ENCODE assay signal across 22 cellular contexts in the genomic region with DNA sequence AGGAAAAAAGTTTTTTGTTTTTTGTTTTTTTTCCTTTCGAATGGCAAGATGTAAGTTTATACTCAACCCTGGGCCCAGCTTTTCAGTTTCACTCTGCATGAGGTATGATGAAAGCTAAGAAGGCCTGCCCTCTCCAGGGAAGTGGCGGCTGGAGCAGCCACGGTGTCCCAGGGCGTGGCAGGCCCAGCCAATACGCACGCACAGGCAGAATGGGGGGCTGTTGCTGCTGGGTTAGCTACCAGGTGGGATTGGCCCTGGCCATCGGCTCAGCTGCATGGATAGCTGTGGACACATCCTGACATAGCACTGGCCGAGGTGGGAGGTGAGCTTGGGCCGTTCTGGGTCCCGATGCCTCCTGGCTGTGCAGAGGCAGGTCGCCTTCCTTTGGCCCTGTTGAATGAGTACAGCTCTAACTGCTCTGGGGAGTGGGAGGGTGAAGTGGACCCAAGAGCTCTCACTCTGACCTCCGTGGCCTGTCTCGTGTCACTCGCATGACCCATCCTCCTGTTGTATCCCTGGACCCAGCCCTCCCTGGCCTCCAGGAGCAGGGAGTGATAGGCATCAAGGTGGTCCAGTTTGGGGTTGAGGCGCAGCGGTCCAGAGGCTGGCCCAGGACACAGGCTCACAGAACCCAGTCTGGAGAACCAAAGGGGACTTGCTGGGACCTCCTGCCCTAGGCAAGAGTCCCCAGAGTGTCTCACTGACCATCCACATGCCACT. TPM values are rescaled to one million over a fixed set of nuclear protein-coding genes. Genes with fewer than 3 reads are reported as not detected.
A peak's percentile ranks its signal among the peaks of the same experiment; 100 is the strongest.
DNase-seq lines count a peak whose midpoint lies in the region; ATAC-seq and TF ChIP-seq lines count a peak whose summit lies in the region.
"Had no signal": no experiment of that assay in that cellular context is flagged by ENCODE, and none has a peak within 500 bp of the region (broad histone marks: within the 10 kb centered on the region; RNA-seq: fewer than 3 reads in every experiment).

No MANE protein-coding gene starts in this region.

- no peak overlapping the region for H2BK15ac ChIP-seq in neuronal stem cell (ENCODE audit: low read length)

- H3K9me3 Mint-ChIP-seq in CD14-positive monocyte: peaks cover 2 to 28% (median 19%) of the 10 kb centered on the region in 7 donors
- peaks cover 25% of the 10 kb centered on the region for H3K9me3 Mint-ChIP-seq in glutamatergic neuron (ENCODE audit: unreplicated experiment)
- H3K9me3 Mint-ChIP-seq in MCF 10A (ENCODE audit: unreplicated experiment): no peaks in the 10 kb centered on the region

- H3K18ac ChIP-seq in neuronal stem cell (ENCODE audit: low read length): peak overlapping the region; percentile 0

- H3K36me3 ChIP-seq in H7 (replicated peaks; ENCODE audit: control insufficient read depth, insufficient read depth, low read length): no peaks in the 10 kb centered on the region
- peaks cover 0 to 3% of the 10 kb centered on the region in 2 donors for H3K36me3 ChIP-seq in neuronal stem cell (replicated peaks in 1 of 2; ENCODE audit: control insufficient read depth in 2 of 2, insufficient read depth in 2 of 2, low read length in 2 of 2)
- no peaks in the 10 kb centered on the region for H3K36me3 ChIP-seq in breast epithelium
- H3K36me3 ChIP-seq: BLaER1 treated with 17β-estradiol and CSF1 and Interleukin-3, amounts not matched to agents 10 nM and 100 nM had no signal

- no peak overlapping the region for H2AFZ ChIP-seq in neuronal stem cell (ENCODE audit: low read length)

- H3K4me1 Mint-ChIP-seq in CD14-positive monocyte: no peaks in the 10 kb centered on the region
- peaks cover 46% of the 10 kb centered on the region for H3K4me1 Mint-ChIP-seq in glutamatergic neuron (ENCODE audit: low read depth, unreplicated experiment)
- no peaks in the 10 kb centered on the region for H3K4me1 Mint-ChIP-seq in MCF 10A (ENCODE audit: insufficient read depth, unreplicated experiment)
- H3K4me1 Mint-ChIP-seq: B cell; CD4-positive, CD25-positive, alpha-beta regulatory T cell had no signal

- H3K9me3 ChIP-seq in neuronal stem cell (replicated peaks in 1 of 2; ENCODE audit: control insufficient read depth in 2 of 2, insufficient read depth in 1 of 2, low read depth in 1 of 2, low read length in 2 of 2): peaks cover 0 to 8% of the 10 kb centered on the region in 2 donors
- no peaks in the 10 kb centered on the region for H3K9me3 ChIP-seq in breast epithelium

- ATAC-seq in GM19452 (IDR thresholded peaks at IDR 0.05; ENCODE audit: unreplicated experiment): no peak
- ATAC-seq: GM12878, HCT116 had no signal

- H3K4me3 Mint-ChIP-seq in CD14-positive monocyte: no peak overlapping the region
- peak overlapping the region; percentile 12 for H3K4me3 Mint-ChIP-seq in glutamatergic neuron (ENCODE audit: unreplicated experiment)
- H3K4me3 Mint-ChIP-seq in MCF 10A (ENCODE audit: unreplicated experiment): no peak overlapping the region
- H3K4me3 Mint-ChIP-seq: B cell; CD4-positive, CD25-positive, alpha-beta regulatory T cell; CD8-positive, alpha-beta memory T cell; HFFc6; IgD-negative memory B cell had no signal

- BruUV-seq in MCF 10A (replicated peaks; lab: Mats Ljungman, UMichigan): no TSS peak

- H3K27me3 ChIP-seq in H7 (ENCODE audit: control insufficient read depth, insufficient read depth, low read length) (no peaks in the 10 kb centered on the region), neuronal stem cell (ENCODE audit: control insufficient read depth in 3 of 3, insufficient read depth in 3 of 3, low read depth in 1 of 3, low read length in 3 of 3) (peaks cover 0 to 5% (median 0%) of the 10 kb centered on the region in 3 experiments), breast epithelium (peaks cover 0 to 9% of the 10 kb centered on the region in 2 donors)

- TF ChIP-seq CTCF in CD14-positive monocyte (IDR thresholded peaks at IDR 0.05) (no peak), glutamatergic neuron (IDR thresholded peaks at IDR 0.05; ENCODE audit: partially characterized antibody, unreplicated experiment) (no peak), MCF 10A (IDR thresholded peaks at IDR 0.05; ENCODE audit: unreplicated experiment) (no peak), breast epithelium (IDR thresholded peaks at IDR 0.05) (no peak)

- peak overlapping the region; percentile 17 for H3K9ac ChIP-seq in neuronal stem cell (ENCODE audit: low read depth, low read length, poor library complexity)
- H3K9ac ChIP-seq: BLaER1 treated with 17β-estradiol and CSF1 and Interleukin-3, amounts not matched to agents 10 nM and 100 nM had no signal

- H3K4ac ChIP-seq in neuronal stem cell (ENCODE audit: low read length): no peak overlapping the region

- H3K27ac ChIP-seq in neuronal stem cell (replicated peaks; ENCODE audit: low read length): no peak overlapping the region
- no peak overlapping the region for H3K27ac ChIP-seq in breast epithelium
- H3K27ac ChIP-seq: BLaER1 treated with 17β-estradiol and CSF1 and Interleukin-3, amounts not matched to agents 10 nM and 100 nM; HL-60 had no signal

- H3K27me3 Mint-ChIP-seq in CD14-positive monocyte (ENCODE audit: low read depth in 3 of 3) (peaks cover 0 to 3% (median 3%) of the 10 kb centered on the region in 3 donors), glutamatergic neuron (ENCODE audit: unreplicated experiment) (peaks cover 17% of the 10 kb centered on the region), MCF 10A (ENCODE audit: insufficient read depth, unreplicated experiment) (peaks cover 51% of the 10 kb centered on the region)

- peaks cover 4 to 6% of the 10 kb centered on the region in 2 donors for H3K4me1 ChIP-seq in neuronal stem cell (ENCODE audit: control insufficient read depth in 2 of 2, insufficient read depth in 1 of 2, low read depth in 1 of 2, low read length in 2 of 2)
- H3K4me1 ChIP-seq in breast epithelium: no peaks in the 10 kb centered on the region

- H3K4me3 ChIP-seq in H7 (ENCODE audit: insufficient read depth, low read depth, low read length): no peak overlapping the region
- H3K4me3 ChIP-seq in neuronal stem cell (ENCODE audit: low read length in 2 of 2): no peak overlapping the region
- H3K4me3 ChIP-seq in breast epithelium: no peak overlapping the region
- H3K4me3 ChIP-seq: BLaER1 treated with 17β-estradiol and CSF1 and Interleukin-3, amounts not matched to agents 10 nM and 100 nM; GM12878 had no signal

- H3K36me3 Mint-ChIP-seq in CD14-positive monocyte: no peaks in the 10 kb centered on the region
- H3K36me3 Mint-ChIP-seq in glutamatergic neuron (ENCODE audit: unreplicated experiment): peaks cover 35% of the 10 kb centered on the region
- H3K36me3 Mint-ChIP-seq in MCF 10A (ENCODE audit: insufficient read depth, unreplicated experiment): no peaks in the 10 kb centered on the region
- H3K36me3 Mint-ChIP-seq: CD4-positive, CD25-positive, alpha-beta regulatory T cell; IgD-negative memory B cell had no signal

- H3K27ac Mint-ChIP-seq in CD14-positive monocyte (no peak overlapping the region), glutamatergic neuron (ENCODE audit: unreplicated experiment) (peak overlapping the region; percentile 48), MCF 10A (ENCODE audit: low read depth, unreplicated experiment) (no peak overlapping the region)
- H3K27ac Mint-ChIP-seq: B cell; CD4-positive, CD25-positive, alpha-beta regulatory T cell; CD8-positive, alpha-beta memory T cell; HFFc6; IgD-negative memory B cell had no signal

- H4K91ac ChIP-seq in neuronal stem cell (ENCODE audit: low read depth, low read length, poor library complexity): no peak overlapping the region

- H2BK12ac ChIP-seq in neuronal stem cell (ENCODE audit: low read length): peak overlapping the region; percentile 8

- WGBS in neuronal stem cell (ENCODE audit: extremely low coverage in 2 of 2, insufficient read length in 2 of 2, insufficient replicate concordance in 1 of 2), 2 donors: no CpG with 5 or more reads among the region's 16 CpGs

- CTCF ChIA-PET in MCF 10A (lab: Yijun Ruan, JAX): no interaction called here

- no peak overlapping the region for H2BK120ac ChIP-seq in neuronal stem cell (ENCODE audit: low read depth, low read length)

- H2AK5ac ChIP-seq in neuronal stem cell (ENCODE audit: low read depth, low read length): no peak overlapping the region

- peak overlapping the region; percentile 37 for H3K23ac ChIP-seq in neuronal stem cell (ENCODE audit: low read depth, low read length, poor library complexity)

- no peak overlapping the region for H3K4me2 ChIP-seq in neuronal stem cell (ENCODE audit: insufficient read depth, low read length, poor library complexity, severe bottlenecking)
- H3K4me2 ChIP-seq: BLaER1 treated with 17β-estradiol and CSF1 and Interleukin-3, amounts not matched to agents 10 nM and 100 nM had no signal

- no peak for TF ChIP-seq POLR2A in breast epithelium (IDR thresholded peaks at IDR 0.05)

- POLR2A ChIA-PET in MCF 10A (lab: Yijun Ruan, JAX): interaction anchor here (1.2 kb wide), 1 partner anchor 40 kb away, joined by 3 read pairs; no protein-coding TSS in a partner anchor

- no peak overlapping the region for H2BK5ac ChIP-seq in neuronal stem cell (ENCODE audit: low read length)

- H3K79me1 ChIP-seq in neuronal stem cell (ENCODE audit: low read depth, low read length): peaks cover 3% of the 10 kb centered on the region

- no peak overlapping the region for H4K8ac ChIP-seq in neuronal stem cell (ENCODE audit: low read depth, low read length)

- intact Hi-C loops in CD14-positive monocyte (cut with micrococcal nuclease) (no loop called here), MCF 10A (cut with micrococcal nuclease) (no loop called here), breast epithelium (cut with DNase I; ENCODE audit: low total_unique reads) (no loop called here)

- DNase-seq in CD14-positive monocyte (ENCODE audit: low spot score) (peak; percentile 9), H7 (peak; percentile 57), glutamatergic neuron (no peak), neuronal stem cell (ENCODE audit: low spot score) (no peak), MCF 10A (ENCODE audit: unreplicated experiment) (no peak), breast epithelium (ENCODE audit: low spot score in 2 of 2) (no peak)
- DNase-seq: CD4-positive, CD25-positive, alpha-beta regulatory T cell; CD8-positive, alpha-beta memory T cell; COR-L47; DMS 273 treated with DMSO at 0.1 percent for 48 hours; DMS53; DND-41; EL; HFFc6 had no signal

- H3K14ac ChIP-seq in neuronal stem cell (ENCODE audit: low read length): peak overlapping the region; percentile 3

RNA-seq across cellular contexts. Expression of gene MYT1, which starts 18.1 kb away (rescaled TPM):
- not detected for polyA plus RNA-seq in CD14-positive monocyte
- total RNA-seq in H7 (2014; rRNA removed; shearing (Covaris generic)): 0.69 and 2.1 TPM in 2 replicates
- total RNA-seq in glutamatergic neuron (ENCODE audit: unreplicated experiment): 159 TPM
- polyA plus RNA-seq in neuronal stem cell (2013, experiment 1 of 2): 3.1 TPM
- polyA plus RNA-seq in neuronal stem cell (2013, experiment 2 of 2): 3.2 TPM
- not detected in 2 replicates for total RNA-seq in MCF 10A (2022)
- under 1 TPM in 1 of 3 donors, not detected in 2; under 0.01 TPM for total RNA-seq in breast epithelium
- total RNA-seq: CD4-positive, CD25-positive, alpha-beta regulatory T cell; GM12878; HFFc6; HT1080 had no signal
- polyA plus RNA-seq: CD8-positive, alpha-beta memory T cell; IgD-negative memory B cell had no signal

Comparison
In these comparisons a context has a peak if more than half of its experiments do, and no peak if none do; other contexts are left out.
1. DNase-seq: peak in CD14-positive monocyte (single experiment) and H7 (single experiment); none in glutamatergic neuron (single experiment), neuronal stem cell (single experiment), MCF 10A (single experiment) and breast epithelium (0 of 2).
2. RNA of gene MYT1, which starts 18.1 kb away (total RNA-seq): 159 TPM in glutamatergic neuron (single experiment); 0.69 to 2.1 TPM in H7, not detected in MCF 10A and under 0.01 TPM in breast epithelium; every median in the first group is over 10 times any median in the second.